In genomic region chr1:111604931-111605330, GRCh38 we compare ENCODE assay signal across 10 cellular contexts. TPM values are rescaled to one million over a fixed set of nuclear protein-coding genes. Genes with fewer than 3 reads are reported as not detected.
DNase-seq lines count a peak whose midpoint lies in the region; ATAC-seq, FAIRE-seq and TF ChIP-seq lines count a peak whose summit lies in the region.
"Had no signal": no experiment of that assay in that cellular context is flagged by ENCODE, and none has a peak within 500 bp of the region (broad histone marks: within the 10 kb centered on the region; RNA-seq: fewer than 3 reads in every experiment).

No MANE protein-coding gene starts in this region.

- H3K27me3 ChIP-seq in CD8-positive, alpha-beta T cell (ENCODE audit: insufficient read depth, low read length), result no peaks in the 10 kb centered on the region
- H3K27me3 ChIP-seq in MG63, result no peaks in the 10 kb centered on the region; the same call in 1 of the 2 replicates
- H3K27me3 ChIP-seq in ascending aorta, result no peaks in the 10 kb centered on the region

- POLR2A ChIA-PET in CD8-positive, alpha-beta T cell (lab: Charles Lee), result interaction anchor here (0.8 to 3.2 kb wide), 7 partner anchors 11 to 641 kb away, joined by 3 to 26 read pairs (median 7); partner anchors contain the start of genes LRIF1 and RAP1A

- H3K27me3 Mint-ChIP-seq in CD8-positive, alpha-beta T cell (ENCODE audit: low read depth), result no peaks in the 10 kb centered on the region

- H3K27ac ChIP-seq in CD8-positive, alpha-beta T cell (ENCODE audit: low read depth, low read length), result peak overlapping the region; percentile 1
- H3K27ac ChIP-seq in ascending aorta, result peak overlapping the region; percentile 59 to 63
- no peak overlapping the region for H3K27ac ChIP-seq in coronary artery

- no peak for FAIRE-seq in frontal cortex (lab: Jason Lieb, UNC)

- TF ChIP-seq CTCF in CD8-positive, alpha-beta T cell (IDR thresholded peaks at IDR 0.05), result no peak
- TF ChIP-seq CTCF in ascending aorta (IDR thresholded peaks at IDR 0.05) (no peak), coronary artery (IDR thresholded peaks at IDR 0.05) (no peak)

- no peak for ATAC-seq in CD8-positive, alpha-beta T cell
- ATAC-seq in GM21717 (IDR thresholded peaks at IDR 0.05; ENCODE audit: unreplicated experiment), result no peak

- peak overlapping the region; percentile 89 for H3K27ac Mint-ChIP-seq in CD8-positive, alpha-beta T cell

- no peaks in the 10 kb centered on the region for H3K36me3 ChIP-seq in CD8-positive, alpha-beta T cell (ENCODE audit: insufficient read depth, low read length)
- H3K36me3 ChIP-seq in MG63 (no peaks in the 10 kb centered on the region), ascending aorta (no peaks in the 10 kb centered on the region)

- no peak overlapping the region for H3K4me3 ChIP-seq in CD8-positive, alpha-beta T cell (ENCODE audit: low read depth, low read length)
- H3K4me3 ChIP-seq in MG63 (no peak overlapping the region), ascending aorta (no peak overlapping the region), coronary artery (no peak overlapping the region)

- no peak overlapping the region for H3K4me3 Mint-ChIP-seq in CD8-positive, alpha-beta T cell

- peaks cover 69% of the 10 kb centered on the region for H3K4me1 Mint-ChIP-seq in CD8-positive, alpha-beta T cell (ENCODE audit: low read depth)

- H3K9me3 ChIP-seq in CD8-positive, alpha-beta T cell (ENCODE audit: low read length), result no peaks in the 10 kb centered on the region
- H3K9me3 ChIP-seq in MG63, result no peaks in the 10 kb centered on the region
- H3K9me3 ChIP-seq in ascending aorta, result no peaks in the 10 kb centered on the region

- H3K36me3 Mint-ChIP-seq in CD8-positive, alpha-beta T cell, result no peaks in the 10 kb centered on the region

- CTCF ChIA-PET in CD8-positive, alpha-beta T cell (lab: Charles Lee), result interaction anchor here (0.7 to 4.2 kb wide), 8 partner anchors 11 to 97 kb away, joined by 3 to 27 read pairs (median 4); no protein-coding TSS in a partner anchor

- intact Hi-C loops in CD8-positive, alpha-beta T cell (cut with DNase I, micrococcal nuclease), result loop anchor here (1.0 kb wide), 2 partner anchors 13 to 14 kb away; partner anchors contain the start of gene RAP1A (in 2 of the 2)
- intact Hi-C loops in ascending aorta (cut with DNase I), result loop anchor here (5.0 kb wide), 1 partner anchor 98 kb away; no protein-coding TSS in a partner anchor

- H3K9me3 Mint-ChIP-seq in CD8-positive, alpha-beta T cell, result no peaks in the 10 kb centered on the region

- H3K4me1 ChIP-seq in CD8-positive, alpha-beta T cell (ENCODE audit: insufficient read depth, low read length), result peaks cover 51% of the 10 kb centered on the region
- peaks cover 5 to 16% of the 10 kb centered on the region in 2 donors for H3K4me1 ChIP-seq in ascending aorta

- DNase-seq in CD8-positive, alpha-beta T cell, result no peak
- peak; percentile 69 for DNase-seq in MG63
- DNase-seq in ascending aorta (ENCODE audit: low spot score in 2 of 2), result no peak
- DNase-seq in myocyte (ENCODE audit: low read depth), result peak; percentile 39
- no peak for DNase-seq in coronary artery (ENCODE audit: low spot score)
- no peak for DNase-seq in frontal cortex (ENCODE audit: low spot score in 2 of 2)
- no peak for DNase-seq in NOMO-1 (lab: John Stamatoyannopoulos, UW; ENCODE audit: unreplicated experiment in 2 of 2)
- DNase-seq: Karpas-422; stimulated activated CD4-positive, alpha-beta T cell treated with anti-CD3 and anti-CD28 coated beads, Interleukin-1b, Interleukin-23, amount 100 ng/mL, for 48 hours had no signal

RNA-seq across cellular contexts. Expression of gene RAP1A, which starts 14.7 kb away (rescaled TPM):
- 10 to 100 TPM; 63.4 to 68.5 TPM for total RNA-seq in CD8-positive, alpha-beta T cell
- total RNA-seq in MG63 (2014; rRNA removed; shearing (Covaris generic); ENCODE audit: low replicate concordance), result 20.6 and 35.6 TPM in 2 replicates
- total RNA-seq in ascending aorta (44.1 TPM), myocyte (19.2 and 23.8 TPM in 2 replicates), frontal cortex (35.1 TPM)
- 34.7 TPM for polyA plus RNA-seq in myocyte (2012)

Comparison
In these comparisons a context has a peak if more than half of its experiments do, and no peak if none do; other contexts are left out.
1. DNase-seq: peak in MG63 (single experiment) and myocyte (single experiment); none in CD8-positive, alpha-beta T cell (0 of 7), ascending aorta (0 of 2), coronary artery (single experiment), frontal cortex (0 of 2) and NOMO-1 (0 of 2).
2. H3K27ac ChIP-seq: peak in CD8-positive, alpha-beta T cell (single experiment) and ascending aorta (2 of 2); none in coronary artery (0 of 2).